Comparison of ENCODE assay signal across 10 cellular contexts in genomic region chr6:127879685-127880084, GRCh38. TPM values are rescaled to one million over a fixed set of nuclear protein-coding genes. Genes with fewer than 3 reads are reported as not detected.
DNase-seq lines count a peak whose midpoint lies in the region; ATAC-seq and TF ChIP-seq lines count a peak whose summit lies in the region.
"Had no signal": no experiment of that assay in that cellular context is flagged by ENCODE, and none has a peak within 500 bp of the region (broad histone marks: within the 10 kb centered on the region; RNA-seq: fewer than 3 reads in every experiment).

No MANE protein-coding gene starts in this region.

- ATAC-seq in GM21529 (IDR thresholded peaks at IDR 0.05; ENCODE audit: unreplicated experiment): no peak
- ATAC-seq in HG03025 (IDR thresholded peaks at IDR 0.05; ENCODE audit: low FRiP score, unreplicated experiment): no peak
- no peak for ATAC-seq in HG02885 (IDR thresholded peaks at IDR 0.05; ENCODE audit: poor library complexity, unreplicated experiment)

- H3F3A ChIP-seq in neural progenitor cell (ENCODE audit: low read depth): no peaks in the 10 kb centered on the region

- H4K20me1 ChIP-seq in neural progenitor cell (ENCODE audit: low read depth): no peaks in the 10 kb centered on the region

- H3K4me1 Mint-ChIP-seq in neural progenitor cell: peaks cover 2% of the 10 kb centered on the region

- TF ChIP-seq CTCF in astrocyte of the spinal cord (IDR thresholded peaks at IDR 0.05; ENCODE audit: low read depth, low read length) (no peak), neural progenitor cell (IDR thresholded peaks at IDR 0.05) (no peak)

- in situ Hi-C loops in astrocyte of the spinal cord (cut with HindIII; ENCODE audit: low sequenced_read_pairs): no loop called here

- no peaks in the 10 kb centered on the region for H3K27me3 Mint-ChIP-seq in neural progenitor cell (ENCODE audit: insufficient read depth, low read depth)
- H3K27me3 Mint-ChIP-seq: IgD-negative memory B cell had no signal

- H3K36me3 Mint-ChIP-seq in neural progenitor cell: no peaks in the 10 kb centered on the region
- H3K36me3 Mint-ChIP-seq: IgD-negative memory B cell had no signal

- no peaks in the 10 kb centered on the region for H3K79me2 ChIP-seq in neural progenitor cell (ENCODE audit: low read depth)

- H3K4me3 ChIP-seq in astrocyte of the spinal cord (ENCODE audit: low read depth, low read length): peak overlapping the region; percentile 6
- no peak overlapping the region for H3K4me3 ChIP-seq in neural progenitor cell

- no peaks in the 10 kb centered on the region for H3K9me3 Mint-ChIP-seq in neural progenitor cell
- H3K9me3 Mint-ChIP-seq: IgD-negative memory B cell had no signal

- DNase-seq in Daoy (ENCODE audit: low read depth): peak; percentile 43
- DNase-seq in NCI-H1930 (lab: John Stamatoyannopoulos, UW): peak; percentile 66 to 72
- peak; percentile 15 for DNase-seq in astrocyte of the spinal cord (ENCODE audit: low read depth, low spot score)
- peak; percentile 78 for DNase-seq in neural progenitor cell (ENCODE audit: low spot score)
- no peak for DNase-seq in LoVo (ENCODE audit: low spot score)

- no peaks in the 10 kb centered on the region for H3K36me3 ChIP-seq in neural progenitor cell

- H3K4me1 ChIP-seq in neural progenitor cell: peaks cover 3% of the 10 kb centered on the region

- H3K4me2 ChIP-seq in neural progenitor cell: peak overlapping the region; percentile 61

- no peak overlapping the region for H3K27ac Mint-ChIP-seq in neural progenitor cell
- H3K27ac Mint-ChIP-seq: IgD-negative memory B cell had no signal

- no peak overlapping the region for H3K27ac ChIP-seq in neural progenitor cell

- no peak overlapping the region for H3K9ac ChIP-seq in neural progenitor cell

- no peak overlapping the region for H3K4me3 Mint-ChIP-seq in neural progenitor cell
- H3K4me3 Mint-ChIP-seq: IgD-negative memory B cell had no signal

- peak overlapping the region; percentile 83 for H2AFZ ChIP-seq in neural progenitor cell (replicated peaks)

- H3K9me3 ChIP-seq in neural progenitor cell (ENCODE audit: low read depth): no peaks in the 10 kb centered on the region

- H3K27me3 ChIP-seq in neural progenitor cell: no peaks in the 10 kb centered on the region

RNA-seq across cellular contexts. Expression of gene THEMIS, which starts 21.2 kb away (rescaled TPM):
- not detected in 2 replicates for total RNA-seq in Daoy (2014; rRNA removed; shearing (Covaris generic))
- total RNA-seq in neural progenitor cell (ENCODE audit: low replicate concordance): not detected in 2 replicates
- total RNA-seq: kidney epithelial cell had no signal
